8 cellular contexts compared by ENCODE assay signal in genomic region chr15:80977627-80978036, GRCh38. TPM values are rescaled to one million over a fixed set of nuclear protein-coding genes. Genes with fewer than 3 reads are reported as not detected.
DNase-seq lines count a peak whose midpoint lies in the region; ATAC-seq, FAIRE-seq and TF ChIP-seq lines count a peak whose summit lies in the region.

No MANE protein-coding gene starts in this region.

- peaks cover 28% of the 10 kb centered on the region; the same call in 2 of the 3 replicates for H3K79me2 ChIP-seq in K562 (ENCODE audit: control insufficient read depth, insufficient read depth, low read length)

- ATAC-seq in K562 = peak; percentile 99
- ATAC-seq in stimulated activated memory B cell treated with anti-CD40 and anti-IgM and Interleukin-4, amounts not matched to agents 10 μg/mL and 1 μg/mL and 100 μg/mL, for 72 hours = peak; percentile 51
- no peak for ATAC-seq in HG03354 (IDR thresholded peaks at IDR 0.05; ENCODE audit: poor library complexity, severe bottlenecking, unreplicated experiment)
- ATAC-seq in GM21528 (IDR thresholded peaks at IDR 0.05; ENCODE audit: low FRiP score, unreplicated experiment) = no peak

- CTCF ChIA-PET in K562 (lab: Yijun Ruan, JAX; ENCODE audit: low intra/inter-chr PET ratio) = interaction anchor here (0.6 to 5.2 kb wide), 11 partner anchors 12 to 1068 kb away, joined by 3 to 115 read pairs (median 5); partner anchors contain the start of gene MESD

- intact Hi-C loops in K562 (cut with micrococcal nuclease) = loop anchor here (1.0 to 2.0 kb wide), 4 partner anchors 14 to 289 kb away; no protein-coding TSS in a partner anchor

- peaks cover 53% of the 10 kb centered on the region for H3K36me3 ChIP-seq in K562 (ENCODE audit: control insufficient read depth, insufficient read depth, low read length)

- H3K27me3 ChIP-seq in K562 (ENCODE audit: control insufficient read depth in 2 of 2, insufficient read depth in 2 of 2, low read length in 2 of 2) = no peaks in the 10 kb centered on the region

- TF ChIP-seq RAD21 in K562 (CRISPR knock-in tag; conservative IDR thresholded peaks at IDR 0.05 in 1 of 2, IDR thresholded peaks at IDR 0.05 in 1 of 2) = peak; percentile 88 to 94

- TF ChIP-seq POLR2A in K562 (conservative IDR thresholded peaks at IDR 0.05) = no peak

- H2AFZ ChIP-seq in K562 (ENCODE audit: low read depth, low read length) = no peak overlapping the region

- H3K9me1 ChIP-seq in K562 (ENCODE audit: control insufficient read depth, insufficient read depth, low read length) = peaks cover 4% of the 10 kb centered on the region

- TF ChIP-seq EP300 in K562 (IDR thresholded peaks at IDR 0.05; ENCODE audit: low read length) = no peak

- no peaks in the 10 kb centered on the region for H3K9me3 ChIP-seq in K562 (replicated peaks; ENCODE audit: control insufficient read depth, insufficient read depth, low read depth, low read length)

- peaks cover 0 to 3% of the 10 kb centered on the region in 2 experiments; a peak in 2 of 5 replicates for H3K4me1 ChIP-seq in K562 (replicated peaks in 1 of 2; ENCODE audit: control insufficient read depth in 2 of 2, insufficient read depth in 2 of 2, low read length in 2 of 2)

- H4K20me1 ChIP-seq in K562 (replicated peaks; ENCODE audit: control insufficient read depth, insufficient read depth, low read length) = peaks cover 23% of the 10 kb centered on the region

- BruUV-seq in K562 (replicated peaks; lab: Mats Ljungman, UMichigan) = no TSS peak

- H3K4me3 Mint-ChIP-seq in HFFc6 = no peak overlapping the region
- no peak overlapping the region for H3K4me3 Mint-ChIP-seq in stimulated activated memory B cell treated with anti-CD40 and anti-IgM and Interleukin-4, amounts not matched to agents 10 μg/mL and 1 μg/mL and 100 μg/mL, for 72 hours

- DNase-seq in C1 segment of cervical spinal cord (lab: John Stamatoyannopoulos, UW) = peak in 10 of 14 donors; percentile 10 to 63 (median 50)
- peak; percentile 47 for DNase-seq in HFFc6
- DNase-seq in SK-MEL-5 (ENCODE audit: low read depth, low spot score) = peak; percentile 82
- peak; percentile 77 to 87 (median 80) for DNase-seq in K562 (ENCODE audit: extremely low read depth in 1 of 4, low spot score in 3 of 4)
- DNase-seq in iris pigment epithelial cell (ENCODE audit: low read depth) = peak; percentile 63

- in situ Hi-C loops in SK-MEL-5 (cut with HindIII; ENCODE audit: low pct_unique_long_range_greater_than_20kb, low sequenced_read_pairs) = no loop called here
- in situ Hi-C loops in K562 (cut with MboI) = loop anchor here (5.0 to 10.0 kb wide), 2 partner anchors 290 to 427 kb away; no protein-coding TSS in a partner anchor

- H3K27ac Mint-ChIP-seq in HFFc6 = no peak overlapping the region
- no peak overlapping the region for H3K27ac Mint-ChIP-seq in stimulated activated memory B cell treated with anti-CD40 and anti-IgM and Interleukin-4, amounts not matched to agents 10 μg/mL and 1 μg/mL and 100 μg/mL, for 72 hours

- H3K9ac ChIP-seq in K562 (ENCODE audit: insufficient read depth in 1 of 2, low read depth in 2 of 2, low read length in 2 of 2) = no peak overlapping the region

- no peaks in the 10 kb centered on the region for H3K27me3 Mint-ChIP-seq in HFFc6 (ENCODE audit: insufficient read depth)
- no peaks in the 10 kb centered on the region for H3K27me3 Mint-ChIP-seq in stimulated activated memory B cell treated with anti-CD40 and anti-IgM and Interleukin-4, amounts not matched to agents 10 μg/mL and 1 μg/mL and 100 μg/mL, for 72 hours

- peaks cover 36% of the 10 kb centered on the region for H3K4me1 Mint-ChIP-seq in HFFc6 (ENCODE audit: low read depth)
- peaks cover 51% of the 10 kb centered on the region for H3K4me1 Mint-ChIP-seq in stimulated activated memory B cell treated with anti-CD40 and anti-IgM and Interleukin-4, amounts not matched to agents 10 μg/mL and 1 μg/mL and 100 μg/mL, for 72 hours

- no peak overlapping the region for H3K4me3 ChIP-seq in K562

- peak; percentile 95 for FAIRE-seq in K562 (lab: Jason Lieb, UNC)

- peaks cover 22% of the 10 kb centered on the region for H3K36me3 Mint-ChIP-seq in HFFc6 (ENCODE audit: low read depth)
- H3K36me3 Mint-ChIP-seq in stimulated activated memory B cell treated with anti-CD40 and anti-IgM and Interleukin-4, amounts not matched to agents 10 μg/mL and 1 μg/mL and 100 μg/mL, for 72 hours = peaks cover 32% of the 10 kb centered on the region

- no peak overlapping the region for H3K4me2 ChIP-seq in K562 (ENCODE audit: insufficient read depth, low read length)

- no peak overlapping the region for H3K27ac ChIP-seq in K562 (ENCODE audit: extremely low read depth, low read depth, low read length)

- 20% methylated on average over 6 of the region's 7 CpGs for WGBS in K562 (ENCODE audit: insufficient coverage, low coverage, missing lambda C conversion rate)

- no peaks in the 10 kb centered on the region for H3K9me3 Mint-ChIP-seq in HFFc6
- no peaks in the 10 kb centered on the region for H3K9me3 Mint-ChIP-seq in stimulated activated memory B cell treated with anti-CD40 and anti-IgM and Interleukin-4, amounts not matched to agents 10 μg/mL and 1 μg/mL and 100 μg/mL, for 72 hours

- POLR2A ChIA-PET in K562 (lab: Yijun Ruan, JAX) = interaction anchor here (0.6 to 2.4 kb wide), 7 partner anchors 10 to 299 kb away, joined by 3 to 15 read pairs (median 4); no protein-coding TSS in a partner anchor

- peak; percentile 82 for TF ChIP-seq CTCF in HFFc6 (IDR thresholded peaks at IDR 0.05)
- peak; percentile 92 to 95 (median 92) for TF ChIP-seq CTCF in K562 (IDR thresholded peaks at IDR 0.05 in 2 of 3, conservative IDR thresholded peaks at IDR 0.05 in 1 of 3; ENCODE audit: insufficient read depth in 2 of 3, low read depth in 1 of 3, low read length in 3 of 3)

TF ChIP-seq in K562, 482 proteins besides CTCF, POLR2A, EP300 and RAD21 (continues in another document):
- TF ChIP-seq ATF7 (IDR thresholded peaks at IDR 0.05) (peak; percentile 31; the same call in 1 of the 2 replicates), FOXK1 (CRISPR knock-in tag; IDR thresholded peaks at IDR 0.05; ENCODE audit: borderline replicate concordance) (no peak)

RNA-seq across cellular contexts. Expression of gene MESD, which starts 12.0 kb away (rescaled TPM):
- 10 to 100 TPM; 31.8 to 42.1 (median 38.3) TPM for total RNA-seq in HFFc6 (2021; fragmentation: NEBNext Ultra II Directional; extraction: Animal tissue kit (Norgen Biotek cat#: 25700))
- 55.4 and 55.6 TPM in 2 replicates for total RNA-seq in SK-MEL-5 (2014; rRNA removed; shearing (Covaris generic))
- polyA plus RNA-seq in SK-MEL-5 (2015; cell fraction: cytosol; rRNA removed) = 35.5 and 41.2 TPM in 2 replicates
- polyA plus RNA-seq in SK-MEL-5 (2015; cell fraction: nucleus; rRNA removed) = 12.8 and 14.5 TPM in 2 replicates
- 28.7 and 34.6 TPM in 2 replicates for total RNA-seq in K562 (2011; cell fraction: chromatin; rRNA removed; ENCODE audit: low replicate concordance)
- 24.3 and 27.2 TPM in 2 replicates for total RNA-seq in K562 (2011; cell fraction: nucleolus; rRNA removed)
- 38.3 and 58.0 TPM in 2 replicates for total RNA-seq in K562 (2011; cell fraction: nucleoplasm; rRNA removed)
- 22.8 and 26.5 TPM in 2 replicates for total RNA-seq in K562 (2014; rRNA removed)
- 28.2 and 31.4 TPM in 2 replicates for total RNA-seq in K562 (2014; rRNA removed; fragmentation: Illumina TruSeq; extraction: Trizol)
- total RNA-seq in K562 (2015; rRNA removed; fragmentation: Illumina TruSeq; extraction: Trizol) = 38.2 and 39.7 TPM in 2 replicates
- 23.9 and 24.1 TPM in 2 replicates for total RNA-seq in K562 (2021)
- polyA plus RNA-seq in K562 (2011; rRNA removed) = 11.5 and 20.0 TPM in 2 replicates
- polyA plus RNA-seq in K562 (2011; cell fraction: cytosol; rRNA removed) = 9.6 TPM in 2 replicates
- 11.6 and 12.9 TPM in 2 replicates for polyA plus RNA-seq in K562 (2011; cell fraction: nucleus; rRNA removed)
- 22.1 and 28.2 TPM in 2 replicates for polyA plus RNA-seq in K562 (2012)
- 27.0 and 29.7 TPM in 2 replicates for polyA plus RNA-seq in K562 (2014; fragmentation: Illumina TruSeq; extraction: Trizol)
- 10 to 100 TPM; 11.3 to 17.0 TPM for polyA plus RNA-seq in K562 (2014; fragmentation: Nextera tagmentation; extraction: Ambion mirVana)
- polyA plus RNA-seq in K562 (2014; rRNA removed) = 18.9 and 20.7 TPM in 2 replicates
- polyA minus RNA-seq in K562 (2011; rRNA and poly(A)+ RNA removed) = 15.6 and 22.3 TPM in 2 replicates
- 12.6 and 14.6 TPM in 2 replicates for polyA minus RNA-seq in K562 (2011; cell fraction: cytosol; rRNA and poly(A)+ RNA removed)
- 10.2 and 15.2 TPM in 2 replicates for polyA minus RNA-seq in K562 (2011; cell fraction: nucleus; rRNA and poly(A)+ RNA removed)

RNA-seq across cellular contexts. Expression of gene TLNRD1, which starts 23.1 kb away (rescaled TPM):
- 10 to 100 TPM in 5 of 6 experiments, 1 to 10 TPM in 1; 8.8 to 14.3 (median 12.7) TPM for total RNA-seq in HFFc6 (2021; fragmentation: NEBNext Ultra II Directional; extraction: Animal tissue kit (Norgen Biotek cat#: 25700))
- total RNA-seq in SK-MEL-5 (2014; rRNA removed; shearing (Covaris generic)) = 28.1 and 33.8 TPM in 2 replicates
- polyA plus RNA-seq in SK-MEL-5 (2015; cell fraction: cytosol; rRNA removed) = 59.6 and 72.6 TPM in 2 replicates
- polyA plus RNA-seq in SK-MEL-5 (2015; cell fraction: nucleus; rRNA removed) = 9.9 and 22.8 TPM in 2 replicates
- total RNA-seq in K562 (2011; cell fraction: chromatin; rRNA removed; ENCODE audit: low replicate concordance) = 7.4 and 16.8 TPM in 2 replicates
- 17.1 and 29.2 TPM in 2 replicates for total RNA-seq in K562 (2011; cell fraction: nucleolus; rRNA removed)
- total RNA-seq in K562 (2011; cell fraction: nucleoplasm; rRNA removed) = 11.0 and 14.4 TPM in 2 replicates
- total RNA-seq in K562 (2014; rRNA removed) (23.4 and 25.4 TPM in 2 replicates), K562 (2014; rRNA removed; fragmentation: Illumina TruSeq; extraction: Trizol) (4.3 and 4.8 TPM in 2 replicates), K562 (2015; rRNA removed; fragmentation: Illumina TruSeq; extraction: Trizol) (5.5 and 5.7 TPM in 2 replicates), K562 (2021) (26.7 and 33.1 TPM in 2 replicates)
- polyA plus RNA-seq in K562 (2011; rRNA removed) (4.5 and 9.5 TPM in 2 replicates), K562 (2014; fragmentation: Illumina TruSeq; extraction: Trizol) (4.2 and 4.7 TPM in 2 replicates), K562 (2014; fragmentation: Nextera tagmentation; extraction: Ambion mirVana) (1 to 10 TPM; 1.1 to 1.9 TPM), K562 (2014; rRNA removed) (16.2 and 21.5 TPM in 2 replicates)
- 4.6 and 46.8 TPM in 2 replicates for polyA plus RNA-seq in K562 (2011; cell fraction: cytosol; rRNA removed)
- polyA plus RNA-seq in K562 (2011; cell fraction: nucleus; rRNA removed) = 3.1 and 13.4 TPM in 2 replicates
- 11.4 and 15.1 TPM in 2 replicates for polyA plus RNA-seq in K562 (2012)
- 1.9 and 7.4 TPM in 2 replicates for polyA minus RNA-seq in K562 (2011; rRNA and poly(A)+ RNA removed)
- 10.8 and 23.4 TPM in 2 replicates for polyA minus RNA-seq in K562 (2011; cell fraction: cytosol; rRNA and poly(A)+ RNA removed)
- polyA minus RNA-seq in K562 (2011; cell fraction: nucleus; rRNA and poly(A)+ RNA removed) = 8.1 and 17.0 TPM in 2 replicates

Comparison
In these comparisons a context has a peak if more than half of its experiments do, and no peak if none do; other contexts are left out.
1. ATAC-seq: peak in K562 (single experiment) and stimulated activated memory B cell treated with anti-CD40 and anti-IgM and Interleukin-4, amounts not matched to agents 10 μg/mL and 1 μg/mL and 100 μg/mL, for 72 hours (single experiment); none in HG03354 (single experiment) and GM21528 (single experiment).
2. Peak in every context shown above with its lines, with median percentiles within 50 percentile points of each other: DNase-seq.